Comparison of ENCODE assay signal across 21 cellular contexts in the genomic region with DNA sequence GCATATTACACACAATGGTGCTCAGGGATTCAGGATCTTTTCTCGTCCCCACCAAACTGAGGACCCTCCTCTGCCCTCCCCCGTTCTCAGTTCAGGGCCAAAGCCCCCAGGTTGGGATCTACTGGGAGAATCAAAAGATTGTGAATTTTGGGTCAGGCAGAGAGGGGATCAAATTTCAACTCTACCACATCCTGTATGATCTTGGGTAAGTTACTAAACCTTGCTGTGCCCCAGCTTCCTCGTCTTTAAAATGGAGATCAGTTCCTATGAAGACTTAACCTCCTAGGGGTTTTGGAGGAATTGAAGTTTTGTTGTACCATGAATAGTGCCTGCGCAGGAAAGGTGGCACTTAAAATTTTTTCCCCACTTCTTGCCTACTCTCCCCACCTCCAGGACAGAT.
DNase-seq lines count a peak whose midpoint lies in the region; ATAC-seq, FAIRE-seq and TF ChIP-seq lines count a peak whose summit lies in the region.
"Had no signal": no experiment of that assay in that cellular context is flagged by ENCODE, and none has a peak within 500 bp of the region (broad histone marks: within the 10 kb centered on the region; RNA-seq: fewer than 3 reads in every experiment).

No MANE protein-coding gene starts in this region.

- peak overlapping the region; percentile 75 for H3K4me3 Mint-ChIP-seq in HFFc6
- no peak overlapping the region for H3K4me3 Mint-ChIP-seq in astrocyte (ENCODE audit: unreplicated experiment)
- H3K4me3 Mint-ChIP-seq: activated CD8-positive, alpha-beta T cell treated with anti-CD3 and anti-CD28 coated beads, Interleukin-2, amount 10 ng/mL, durations not matched to agents 7 days and 5 days; activated naive CD8-positive, alpha-beta T cell; activated T-cell treated with anti-CD3 and anti-CD28 coated beads, Interleukin-2, amount 50 U/mL, for 72 hours; stimulated activated effector memory CD8-positive, alpha-beta T cell treated with anti-CD3 and anti-CD28 coated beads, Interleukin-12 subunit alpha, Interleukin-12 subunit beta, amount 100 ng/mL, for 72 hours had no signal

- peaks cover 70% of the 10 kb centered on the region for H3K4me1 Mint-ChIP-seq in HFFc6 (ENCODE audit: low read depth)
- H3K4me1 Mint-ChIP-seq in astrocyte (ENCODE audit: low read depth, unreplicated experiment), result peaks cover 44% of the 10 kb centered on the region
- H3K4me1 Mint-ChIP-seq: stimulated activated effector memory CD8-positive, alpha-beta T cell treated with anti-CD3 and anti-CD28 coated beads, Interleukin-12 subunit alpha, Interleukin-12 subunit beta, amount 100 ng/mL, for 72 hours had no signal

- no CpG with 5 or more reads among the region's 4 CpGs for WGBS in iPS DF 6.9 (ENCODE audit: insufficient coverage, insufficient read length)
- WGBS in spleen, 5 donors, result 77 to 89% (median 82%) methylated on average over 4 of the region's 4 CpGs
- WGBS in ovary, 3 donors, result 93 to 98% (median 96%) methylated on average over 4 of the region's 4 CpGs

- no peaks in the 10 kb centered on the region for H3K9me3 ChIP-seq in astrocyte (ENCODE audit: insufficient read depth, low read depth, low read length)
- no peaks in the 10 kb centered on the region for H3K9me3 ChIP-seq in iPS DF 6.9 (ENCODE audit: control insufficient read depth, insufficient read depth, low read length)
- H3K9me3 ChIP-seq in spleen, result no peaks in the 10 kb centered on the region
- no peaks in the 10 kb centered on the region for H3K9me3 ChIP-seq in ovary
- H3K9me3 ChIP-seq: BE2C, breast epithelium, mucosa of descending colon, thyroid gland had no signal

- H3K36me3 Mint-ChIP-seq in HFFc6 (ENCODE audit: low read depth) (peaks cover 56% of the 10 kb centered on the region), astrocyte (ENCODE audit: low read depth, unreplicated experiment) (peaks cover 22% of the 10 kb centered on the region)
- H3K36me3 Mint-ChIP-seq: activated naive CD8-positive, alpha-beta T cell; stimulated activated effector memory CD8-positive, alpha-beta T cell treated with anti-CD3 and anti-CD28 coated beads, Interleukin-12 subunit alpha, Interleukin-12 subunit beta, amount 100 ng/mL, for 72 hours had no signal

- H3K27ac ChIP-seq in astrocyte (ENCODE audit: low read depth, low read length) (peak overlapping the region; percentile 99), iPS DF 6.9 (ENCODE audit: low read length) (peak overlapping the region; percentile 6), spleen (peak overlapping the region in 6 of 8 donors; percentile 22 to 70 (median 50)), ovary (no peak overlapping the region)
- H3K27ac ChIP-seq: breast epithelium, hepatocyte, VCaP had no signal

- DNase-seq in HFFc6 (no peak), astrocyte (ENCODE audit: low read depth) (no peak), iPS DF 6.9 (ENCODE audit: low read depth, low spot score) (no peak), spleen (no peak), urothelium cell line (ENCODE audit: low spot score) (no peak), ovary (no peak)
- DNase-seq: activated CD8-positive, alpha-beta T cell treated with anti-CD3 and anti-CD28 coated beads, Interleukin-2, amount 10 ng/mL, durations not matched to agents 7 days and 5 days; activated T-cell treated with anti-CD3 and anti-CD28 coated beads, Interleukin-2, amount 50 U/mL, for 72 hours; BE2C; left colon; mucosa of descending colon; NCI-H2227 treated with DMSO at 0.1 percent for 48 hours; thyroid gland had no signal

- no peak overlapping the region for H2AFZ ChIP-seq in astrocyte (ENCODE audit: low read depth, low read length)
- H2AFZ ChIP-seq: hepatocyte had no signal

- H3K27me3 ChIP-seq in astrocyte (ENCODE audit: insufficient read depth, low read length), result no peaks in the 10 kb centered on the region
- no peaks in the 10 kb centered on the region for H3K27me3 ChIP-seq in iPS DF 6.9 (ENCODE audit: control insufficient read depth, insufficient read depth, low read length)
- H3K27me3 ChIP-seq in spleen (replicated peaks in 1 of 7), result no peaks in the 10 kb centered on the region
- H3K27me3 ChIP-seq in ovary, result no peaks in the 10 kb centered on the region
- H3K27me3 ChIP-seq: BE2C, breast epithelium, hepatocyte, thyroid gland had no signal

- no peak overlapping the region for H3K4me3 ChIP-seq in astrocyte (ENCODE audit: insufficient read depth, low read depth, low read length)
- H3K4me3 ChIP-seq in iPS DF 6.9 (ENCODE audit: low read length), result no peak overlapping the region
- H3K4me3 ChIP-seq in spleen, result no peak overlapping the region
- H3K4me3 ChIP-seq in ovary, result no peak overlapping the region
- H3K4me3 ChIP-seq: breast epithelium, hepatocyte, mucosa of descending colon, thyroid gland had no signal

- H3K4me2 ChIP-seq in astrocyte (ENCODE audit: low read length), result peak overlapping the region; percentile 85
- H3K4me2 ChIP-seq: hepatocyte had no signal

- H3K4me1 ChIP-seq in astrocyte (ENCODE audit: insufficient read depth, low read length), result peaks cover 52% of the 10 kb centered on the region
- H3K4me1 ChIP-seq in iPS DF 6.9 (ENCODE audit: control insufficient read depth, insufficient read depth, low read length), result peaks cover 8% of the 10 kb centered on the region; the same call in 1 of the 2 replicates
- peaks cover 5 to 45% (median 21%) of the 10 kb centered on the region in 6 donors for H3K4me1 ChIP-seq in spleen
- no peaks in the 10 kb centered on the region for H3K4me1 ChIP-seq in ovary (ENCODE audit: insufficient read depth)
- H3K4me1 ChIP-seq: BE2C, breast epithelium had no signal

- peaks cover 81% of the 10 kb centered on the region for H3K79me2 ChIP-seq in astrocyte (ENCODE audit: insufficient read depth, low read length)

- TF ChIP-seq POLR2A in spleen (IDR thresholded peaks at IDR 0.05), result no peak
- no peak for TF ChIP-seq POLR2A in ovary (IDR thresholded peaks at IDR 0.05)

- intact Hi-C loops in spleen (cut with DNase I; ENCODE audit: low total_unique reads), result no loop called here
- intact Hi-C loops in ovary (cut with DNase I), result no loop called here

- no peak for FAIRE-seq in astrocyte (lab: Jason Lieb, UNC)
- FAIRE-seq in urothelium cell line (lab: Jason Lieb, UNC), result no peak
- FAIRE-seq: H54 had no signal

- peak overlapping the region; percentile 88 for H3K9ac ChIP-seq in astrocyte (ENCODE audit: low read length)

- no peaks in the 10 kb centered on the region for H3K9me3 Mint-ChIP-seq in HFFc6
- no peaks in the 10 kb centered on the region for H3K9me3 Mint-ChIP-seq in astrocyte (ENCODE audit: unreplicated experiment)
- H3K9me3 Mint-ChIP-seq: activated T-cell treated with anti-CD3 and anti-CD28 coated beads, Interleukin-2, amount 50 U/mL, for 72 hours; stimulated activated effector memory CD8-positive, alpha-beta T cell treated with anti-CD3 and anti-CD28 coated beads, Interleukin-12 subunit alpha, Interleukin-12 subunit beta, amount 100 ng/mL, for 72 hours had no signal

- H3K27me3 Mint-ChIP-seq in HFFc6 (ENCODE audit: insufficient read depth) (no peaks in the 10 kb centered on the region; the same call in 1 of the 2 replicates), astrocyte (ENCODE audit: low read depth, unreplicated experiment) (no peaks in the 10 kb centered on the region)

- TF ChIP-seq CTCF in HFFc6 (IDR thresholded peaks at IDR 0.05) (no peak), astrocyte (IDR thresholded peaks at IDR 0.05; ENCODE audit: insufficient read depth, low read depth, low read length) (no peak), spleen (IDR thresholded peaks at IDR 0.05 in 8 of 11, conservative IDR thresholded peaks at IDR 0.05 in 3 of 11) (no peak), ovary (IDR thresholded peaks at IDR 0.05) (no peak)

- H3K36me3 ChIP-seq in astrocyte (ENCODE audit: insufficient read depth, low read length), result peaks cover 8% of the 10 kb centered on the region
- no peaks in the 10 kb centered on the region for H3K36me3 ChIP-seq in iPS DF 6.9 (ENCODE audit: control insufficient read depth, insufficient read depth, low read length)
- no peaks in the 10 kb centered on the region for H3K36me3 ChIP-seq in spleen
- H3K36me3 ChIP-seq in ovary, result no peaks in the 10 kb centered on the region
- H3K36me3 ChIP-seq: BE2C, breast epithelium, thyroid gland had no signal

- peak overlapping the region; percentile 91 for H3K27ac Mint-ChIP-seq in HFFc6
- H3K27ac Mint-ChIP-seq in astrocyte (ENCODE audit: unreplicated experiment), result peak overlapping the region; percentile 99
- H3K27ac Mint-ChIP-seq: activated CD8-positive, alpha-beta T cell treated with anti-CD3 and anti-CD28 coated beads, Interleukin-2, amount 10 ng/mL, durations not matched to agents 7 days and 5 days; activated naive CD8-positive, alpha-beta T cell; activated T-cell treated with anti-CD3 and anti-CD28 coated beads, Interleukin-2, amount 50 U/mL, for 72 hours; stimulated activated effector memory CD8-positive, alpha-beta T cell treated with anti-CD3 and anti-CD28 coated beads, Interleukin-12 subunit alpha, Interleukin-12 subunit beta, amount 100 ng/mL, for 72 hours had no signal

- TF ChIP-seq EP300 in ovary (IDR thresholded peaks at IDR 0.05), result no peak

- H4K20me1 ChIP-seq in astrocyte (ENCODE audit: insufficient read depth, low read length), result no peaks in the 10 kb centered on the region

- ATAC-seq in HG03442 (IDR thresholded peaks at IDR 0.05; ENCODE audit: unreplicated experiment), result no peak
- no peak for ATAC-seq in HG03135 (IDR thresholded peaks at IDR 0.05; ENCODE audit: unreplicated experiment)
- ATAC-seq: activated CD8-positive, alpha-beta T cell treated with anti-CD3 and anti-CD28 coated beads, Interleukin-2, amount 10 ng/mL, durations not matched to agents 7 days and 5 days; activated T-cell treated with anti-CD3 and anti-CD28 coated beads, Interleukin-2, amount 50 U/mL, for 72 hours; left colon; mucosa of descending colon; stimulated activated effector memory CD8-positive, alpha-beta T cell treated with anti-CD3 and anti-CD28 coated beads, Interleukin-12 subunit alpha, Interleukin-12 subunit beta, amount 100 ng/mL, for 72 hours had no signal

Comparison
In these comparisons a context has a peak if more than half of its experiments do, and no peak if none do; other contexts are left out.
1. H3K27ac ChIP-seq: peak in astrocyte (single experiment), iPS DF 6.9 (single experiment) and spleen (6 of 8); none in ovary (0 of 2).